8 cellular contexts compared by ENCODE assay signal in genomic region chr1:248857749-248858095, GRCh38. TPM values are rescaled to one million over a fixed set of nuclear protein-coding genes. Genes with fewer than 3 reads are reported as not detected.
DNase-seq lines count a peak whose midpoint lies in the region; ATAC-seq and TF ChIP-seq lines count a peak whose summit lies in the region.

No MANE protein-coding gene starts in this region.

- intact Hi-C loops in posterior vena cava (cut with DNase I): no loop called here

- peak overlapping the region; percentile 49 for H3K4me3 ChIP-seq in RWPE2 (ENCODE audit: severe bottlenecking)
- peak overlapping the region; percentile 66 to 89 for H3K4me3 ChIP-seq in foreskin fibroblast (ENCODE audit: low read depth in 1 of 2, low read length in 2 of 2)
- H3K4me3 ChIP-seq in skin epidermis: peak overlapping the region; percentile 38 to 61 (median 48)

- H3K36me3 ChIP-seq in RWPE2 (ENCODE audit: low read depth): peaks cover 25% of the 10 kb centered on the region

- no peaks in the 10 kb centered on the region for H3K9me3 ChIP-seq in RWPE2 (ENCODE audit: severe bottlenecking)

- no peaks in the 10 kb centered on the region for H3K4me1 ChIP-seq in RWPE2 (ENCODE audit: insufficient read depth, poor library complexity, severe bottlenecking)

- no peaks in the 10 kb centered on the region for H3K27me3 ChIP-seq in RWPE2 (ENCODE audit: insufficient read depth, poor library complexity, severe bottlenecking)

- H3K27ac ChIP-seq in RWPE2 (ENCODE audit: poor library complexity, severe bottlenecking): peak overlapping the region; percentile 62
- H3K27ac ChIP-seq in skin epidermis: peak overlapping the region in 20 of 21 experiments; percentile 74 to 95 (median 90)
- no peak overlapping the region for H3K27ac ChIP-seq in caudate nucleus (ENCODE audit: low read depth, low read length)

- ATAC-seq in GM21367 (IDR thresholded peaks at IDR 0.05; ENCODE audit: unreplicated experiment) (peak; percentile 1), RWPE2 (ENCODE audit: low read depth) (no peak; the same call in 2 of the 3 replicates), GM18870 (IDR thresholded peaks at IDR 0.05; ENCODE audit: unreplicated experiment) (no peak), omental fat pad (ENCODE audit: low FRiP score) (no peak)

- DNase-seq in RWPE2 (ENCODE audit: low spot score): no peak
- DNase-seq in foreskin fibroblast: no peak
- no peak for DNase-seq in caudate nucleus (lab: John Stamatoyannopoulos, UW)
- no peak for DNase-seq in posterior vena cava (ENCODE audit: low spot score)
- DNase-seq in omental fat pad (ENCODE audit: low spot score): no peak

- TF ChIP-seq CTCF in RWPE2 (IDR thresholded peaks at IDR 0.05; ENCODE audit: poor library complexity, severe bottlenecking): no peak
- no peak for TF ChIP-seq CTCF in foreskin fibroblast (IDR thresholded peaks at IDR 0.05; ENCODE audit: low read depth, low read length)
- TF ChIP-seq CTCF in omental fat pad (IDR thresholded peaks at IDR 0.05): no peak

RNA-seq across cellular contexts. Expression of gene ZNF692, which starts 1.2 kb away (rescaled TPM):
- total RNA-seq in posterior vena cava: 10 to 100 TPM; 14.7 to 17.6 TPM
- total RNA-seq in omental fat pad: 10 to 100 TPM; 18.4 to 30.6 (median 24.8) TPM

RNA-seq across cellular contexts. Expression of gene ZNF672, which starts 19.7 kb away (rescaled TPM):
- 10 to 100 TPM; 17.6 to 23.4 TPM for total RNA-seq in posterior vena cava
- total RNA-seq in omental fat pad: 10 to 100 TPM; 25.5 to 40.8 (median 26.8) TPM

RNA-seq across cellular contexts. Expression of gene SH3BP5L, which starts 32.0 kb away (rescaled TPM):
- total RNA-seq in posterior vena cava (10 to 100 TPM; 17.5 to 18.4 TPM), omental fat pad (10 to 100 TPM in 3 of 4 donors, 1 to 10 TPM in 1; 9.7 to 20.0 (median 15.2) TPM)

RNA-seq across cellular contexts. Expression of gene PGBD2, which starts 48.3 kb away (rescaled TPM):
- 1 to 10 TPM; 2.7 to 3.7 TPM for total RNA-seq in posterior vena cava
- 1 to 10 TPM; 2.6 to 5.6 (median 4.3) TPM for total RNA-seq in omental fat pad
